Comparison of ENCODE assay signal across 8 cellular contexts in genomic region chr2:191302459-191303155, GRCh38. TPM values are rescaled to one million over a fixed set of nuclear protein-coding genes. Genes with fewer than 3 reads are reported as not detected.
DNase-seq lines count a peak whose midpoint lies in the region; ATAC-seq, FAIRE-seq and TF ChIP-seq lines count a peak whose summit lies in the region.

No MANE protein-coding gene starts in this region.

- TF ChIP-seq EP300 in H1 (IDR thresholded peaks at IDR 0.05; ENCODE audit: borderline replicate concordance in 1 of 2, low read depth in 2 of 2, low read length in 2 of 2): no peak

- ATAC-seq in CD8-positive, alpha-beta T cell: peak; percentile 46
- ATAC-seq in GM18517 (IDR thresholded peaks at IDR 0.05; ENCODE audit: unreplicated experiment) (peak; percentile 75), omental fat pad (ENCODE audit: low FRiP score) (no peak), HG03460 (IDR thresholded peaks at IDR 0.05; ENCODE audit: unreplicated experiment) (no peak)

- peak in 2 of 7 experiments; percentile 13 to 28 for DNase-seq in CD8-positive, alpha-beta T cell
- DNase-seq in HT-29 (ENCODE audit: low spot score) (peak; percentile 46), H1 (ENCODE audit: low read depth in 1 of 2, low spot score in 2 of 2) (no peak), DMS153 (lab: John Stamatoyannopoulos, UW) (no peak), omental fat pad (ENCODE audit: low spot score) (no peak), GM03348 (ENCODE audit: low spot score) (no peak)

- H3K4me2 ChIP-seq in H1 (ENCODE audit: insufficient read depth in 1 of 2, low read depth in 2 of 2, low read length in 2 of 2): no peak overlapping the region

- H3K56ac ChIP-seq in H1 (replicated peaks; ENCODE audit: insufficient read length, low read depth, low read length): no peak overlapping the region

- no peak for TF ChIP-seq POLR2A in H1 (IDR thresholded peaks at IDR 0.05; ENCODE audit: control extremely low read depth in 1 of 2, low read depth in 2 of 2, low read length in 2 of 2)

- H3K9ac ChIP-seq in H1 (replicated peaks in 1 of 4; ENCODE audit: extremely low read depth in 1 of 4, low read depth in 3 of 4, low read length in 3 of 4): no peak overlapping the region

- TF ChIP-seq RAD21 in H1 (IDR thresholded peaks at IDR 0.05 in 1 of 2, conservative IDR thresholded peaks at IDR 0.05 in 1 of 2; ENCODE audit: low read depth in 2 of 2, low read length in 2 of 2): peak; percentile 29 to 49; a peak in 3 of 4 replicates

- H2BK20ac ChIP-seq in H1 (ENCODE audit: low read length): no peak overlapping the region

- H2AFZ ChIP-seq in H1 (ENCODE audit: low read length): no peak overlapping the region

- WGBS in H1 (ENCODE audit: extremely low coverage in 1 of 2, insufficient coverage in 1 of 2, insufficient read length in 1 of 2, insufficient replicate concordance in 2 of 2, low coverage in 1 of 2, low lambda C conversion rate in 2 of 2, missing lambda C conversion rate in 1 of 2), 2 experiments: 85% methylated on average over 3 of the region's 3 CpGs; no CpG with 5 or more reads in 1 of the 2 experiments

- H3K9me3 Mint-ChIP-seq in CD8-positive, alpha-beta T cell: no peaks in the 10 kb centered on the region

- POLR2A ChIA-PET in CD8-positive, alpha-beta T cell (lab: Charles Lee): no interaction called here
- POLR2A ChIA-PET in H1 (lab: Charles Lee; ENCODE audit: partially characterized antibody): interaction anchor here (1.5 kb wide), 1 partner anchor 11 kb away, joined by 4 read pairs; no protein-coding TSS in a partner anchor

- H3K18ac ChIP-seq in H1 (ENCODE audit: extremely low read depth, low read length): no peak overlapping the region

- no peak overlapping the region for H3K27ac ChIP-seq in CD8-positive, alpha-beta T cell (ENCODE audit: low read depth, low read length)
- H3K27ac ChIP-seq in H1 (ENCODE audit: low read depth, low read length): no peak overlapping the region

- TF ChIP-seq CTCF in CD8-positive, alpha-beta T cell (IDR thresholded peaks at IDR 0.05): no peak
- peak in 2 of 3 experiments; percentile 34 to 58; a peak in 3 of 4 replicates for TF ChIP-seq CTCF in H1 (IDR thresholded peaks at IDR 0.05; ENCODE audit: control extremely low read depth in 1 of 3, insufficient read depth in 1 of 3, low read depth in 1 of 3, low read length in 3 of 3)
- no peak for TF ChIP-seq CTCF in omental fat pad (IDR thresholded peaks at IDR 0.05)

- no peaks in the 10 kb centered on the region; the same call in none of the 2 replicates for H3K79me1 ChIP-seq in H1 (ENCODE audit: low read depth, low read length)

- H3K4me3 Mint-ChIP-seq in CD8-positive, alpha-beta T cell: no peak overlapping the region

- no peak overlapping the region for H2BK15ac ChIP-seq in H1 (ENCODE audit: low read length)

- no peak overlapping the region for H2BK12ac ChIP-seq in H1 (ENCODE audit: low read depth, low read length)

- no peak overlapping the region for H3K23ac ChIP-seq in H1 (ENCODE audit: insufficient read length)

- no peak overlapping the region for H3K14ac ChIP-seq in H1 (ENCODE audit: insufficient read length)

- H4K8ac ChIP-seq in H1 (ENCODE audit: extremely low read depth, insufficient read depth, low read length): no peak overlapping the region

- no peak overlapping the region for H4K5ac ChIP-seq in H1 (ENCODE audit: insufficient read length, low read depth, low read length)

- H3K9me3 ChIP-seq in CD8-positive, alpha-beta T cell (ENCODE audit: low read length): no peaks in the 10 kb centered on the region
- H3K9me3 ChIP-seq in H1 (ENCODE audit: insufficient read depth in 2 of 2, low read depth in 1 of 2, low read length in 1 of 2): no peaks in the 10 kb centered on the region

- no peak overlapping the region for H2BK120ac ChIP-seq in H1 (replicated peaks; ENCODE audit: low read depth, low read length)

- no peak for FAIRE-seq in H1 (lab: Jason Lieb, UNC)

- no peak overlapping the region for H2AK5ac ChIP-seq in H1 (ENCODE audit: low read depth, low read length)

- no peaks in the 10 kb centered on the region for H3K4me1 ChIP-seq in CD8-positive, alpha-beta T cell (ENCODE audit: insufficient read depth, low read length)
- peaks cover 0 to 5% (median under 1%) of the 10 kb centered on the region in 4 experiments; a peak in 2 of 7 replicates for H3K4me1 ChIP-seq in H1 (replicated peaks in 1 of 4; ENCODE audit: control insufficient read depth in 3 of 4, insufficient read depth in 4 of 4, low read length in 3 of 4)

- H3K27me3 ChIP-seq in CD8-positive, alpha-beta T cell (ENCODE audit: insufficient read depth, low read length): no peaks in the 10 kb centered on the region
- H3K27me3 ChIP-seq in H1 (replicated peaks in 1 of 4; ENCODE audit: control insufficient read depth in 3 of 4, extremely low read depth in 1 of 4, insufficient read depth in 3 of 4, low read length in 3 of 4): no peaks in the 10 kb centered on the region; a peak in 1 of 7 replicates

- CTCF ChIA-PET in CD8-positive, alpha-beta T cell (lab: Charles Lee): interaction anchor here (0.6 to 1.8 kb wide), 6 partner anchors 12 to 138 kb away, joined by 3 to 12 read pairs (median 3); no protein-coding TSS in a partner anchor
- CTCF ChIA-PET in H1 (lab: Charles Lee; ENCODE audit: partially characterized antibody): interaction anchor here (0.6 to 2.9 kb wide), 17 partner anchors 13 to 411 kb away, joined by 3 to 32 read pairs (median 4); no protein-coding TSS in a partner anchor

- H3K4ac ChIP-seq in H1 (replicated peaks; ENCODE audit: insufficient read length, low read depth, low read length): no peak overlapping the region

- no peak overlapping the region for H2BK5ac ChIP-seq in H1 (ENCODE audit: low read depth, low read length)

- H3K4me3 ChIP-seq in CD8-positive, alpha-beta T cell (ENCODE audit: low read depth, low read length): no peak overlapping the region
- no peak overlapping the region for H3K4me3 ChIP-seq in H1 (ENCODE audit: extremely low read depth in 1 of 4, insufficient read depth in 2 of 4, low read depth in 3 of 4, low read length in 4 of 4)

- intact Hi-C loops in CD8-positive, alpha-beta T cell (cut with DNase I, micrococcal nuclease): loop anchor here (1.0 to 10.0 kb wide), 3 partner anchors 137 to 250 kb away; no protein-coding TSS in a partner anchor

- no peaks in the 10 kb centered on the region for H3K4me1 Mint-ChIP-seq in CD8-positive, alpha-beta T cell (ENCODE audit: low read depth)

- peaks cover 6% of the 10 kb centered on the region for H3K27me3 Mint-ChIP-seq in CD8-positive, alpha-beta T cell (ENCODE audit: low read depth)

- H3K79me2 ChIP-seq in H1 (ENCODE audit: control insufficient read depth in 1 of 2, insufficient read depth in 2 of 2, low read length in 2 of 2): peaks cover 3 to 53% of the 10 kb centered on the region in 2 experiments; a peak in 3 of 4 replicates

- H3K23me2 ChIP-seq in H1 (ENCODE audit: low read depth, low read length): no peaks in the 10 kb centered on the region

- no peak overlapping the region for H4K91ac ChIP-seq in H1 (replicated peaks; ENCODE audit: insufficient read length, low read length)

- no peaks in the 10 kb centered on the region for H3K36me3 Mint-ChIP-seq in CD8-positive, alpha-beta T cell

- peaks cover 1 to 4% of the 10 kb centered on the region in 2 experiments for H4K20me1 ChIP-seq in H1 (replicated peaks in 1 of 2; ENCODE audit: control insufficient read depth in 1 of 2, insufficient read depth in 2 of 2, low read length in 2 of 2)

- no peaks in the 10 kb centered on the region for H3K36me3 ChIP-seq in CD8-positive, alpha-beta T cell (ENCODE audit: insufficient read depth, low read length)
- no peaks in the 10 kb centered on the region for H3K36me3 ChIP-seq in H1 (ENCODE audit: control insufficient read depth in 2 of 4, insufficient read depth in 4 of 4, low read length in 3 of 4)

- H3K27ac Mint-ChIP-seq in CD8-positive, alpha-beta T cell: no peak overlapping the region

TF ChIP-seq in H1, 55 proteins besides CTCF, POLR2A, EP300 and RAD21:
- TF ChIP-seq TEAD4 (IDR thresholded peaks at IDR 0.05; ENCODE audit: low read depth, low read length) (no peak), YY1 (IDR thresholded peaks at IDR 0.05; ENCODE audit: low read depth, low read length) (0 out of 2 replicates have a peak, but pooled peaks have one; percentile 57)

RNA-seq across cellular contexts. Expression of gene MYO1B, which starts 57.4 kb away (rescaled TPM):
- under 1 TPM; 0.38 to 1.00 TPM for total RNA-seq in CD8-positive, alpha-beta T cell
- total RNA-seq in HT-29 (2014; rRNA removed; shearing (Covaris generic)): 2.0 and 2.5 TPM in 2 replicates
- 55.5 and 61.2 TPM in 2 replicates for total RNA-seq in H1 (2021; fragmentation: NEBNext Ultra II Directional; extraction: Animal tissue kit (Norgen Biotek cat#: 25700))
- polyA plus RNA-seq in H1 (2011; rRNA removed): 8.7 and 15.5 TPM in 2 replicates
- 19.2 TPM for polyA plus RNA-seq in H1 (2011; cell fraction: cytosol; rRNA removed)
- polyA plus RNA-seq in H1 (2011; cell fraction: nucleus; rRNA removed): 14.5 TPM
- polyA plus RNA-seq in H1 (2012, experiment 1 of 2): 25.4 to 39.3 TPM (median 30.2 TPM) in 4 replicates
- 7.5 TPM for polyA plus RNA-seq in H1 (2012, experiment 2 of 2)
- 25.9 TPM for polyA plus RNA-seq in H1 (2013, experiment 1 of 2)
- 25.8 TPM for polyA plus RNA-seq in H1 (2013, experiment 2 of 2)
- 47.7 and 68.1 TPM in 2 replicates for polyA minus RNA-seq in H1 (2011; rRNA and poly(A)+ RNA removed)
- 34.9 TPM for polyA minus RNA-seq in H1 (2011; cell fraction: cytosol; rRNA and poly(A)+ RNA removed)
- polyA minus RNA-seq in H1 (2011; cell fraction: nucleus; rRNA and poly(A)+ RNA removed): 70.6 TPM
- total RNA-seq in omental fat pad: 100 to 1,000 TPM in 1 of 4 donors, 10 to 100 TPM in 3; 37.7 to 118 (median 59.8) TPM

Comparison
In these comparisons a context has a peak if more than half of its experiments do, and no peak if none do; other contexts are left out.
1. ATAC-seq: peak in CD8-positive, alpha-beta T cell (single experiment) and GM18517 (single experiment); none in omental fat pad (single experiment) and HG03460 (single experiment).
2. CTCF ChIP-seq: peak in H1 (2 of 3); none in CD8-positive, alpha-beta T cell (single experiment) and omental fat pad (0 of 3).
3. RNA of gene MYO1B, which starts 57.4 kb away (total RNA-seq): 37.7 to 118 TPM in omental fat pad and 55.5 to 61.2 TPM in H1; 2.0 to 2.5 TPM in HT-29 and 0.38 to 1.00 TPM in CD8-positive, alpha-beta T cell; every median in the first group is over 10 times any median in the second.